ENCODE assay signal across 11 cellular contexts in genomic region chr22:20514658-20515406, GRCh38. TPM values are rescaled to one million over a fixed set of nuclear protein-coding genes. Genes with fewer than 3 reads are reported as not detected.
DNase-seq lines count a peak whose midpoint lies in the region; ATAC-seq and TF ChIP-seq lines count a peak whose summit lies in the region.
"Had no signal": no experiment of that assay in that cellular context is flagged by ENCODE, and none has a peak within 500 bp of the region (broad histone marks: within the 10 kb centered on the region; RNA-seq: fewer than 3 reads in every experiment).

No MANE protein-coding gene starts in this region.

- H3K9me2 ChIP-seq in SK-N-SH = no peaks in the 10 kb centered on the region

- TF ChIP-seq CTCF in SK-N-SH (IDR thresholded peaks at IDR 0.05) = no peak
- no peak for TF ChIP-seq CTCF in fibroblast of the aortic adventitia (IDR thresholded peaks at IDR 0.05; ENCODE audit: insufficient read depth, low read length)
- TF ChIP-seq CTCF in smooth muscle cell (IDR thresholded peaks at IDR 0.05; ENCODE audit: borderline replicate concordance, insufficient read depth, poor library complexity, severe bottlenecking) = no peak

- H3K4me3 Mint-ChIP-seq in activated CD4-positive, alpha-beta memory T cell treated with anti-CD3 and anti-CD28 coated beads for 36 hours = no peak overlapping the region
- H3K4me3 Mint-ChIP-seq in activated CD4-positive, alpha-beta memory T cell treated with anti-CD3 and anti-CD28 coated beads, Interleukin-2, amount 10 ng/mL, durations not matched to agents 7 days and 5 days = no peak overlapping the region

- H3K4me1 ChIP-seq in SK-N-SH (ENCODE audit: control insufficient read depth in 1 of 2, insufficient read depth in 2 of 2, low read depth in 1 of 2, low read length in 1 of 2) = peaks cover 17 to 36% of the 10 kb centered on the region in 2 experiments; a peak in 3 of 4 replicates
- peaks cover 10% of the 10 kb centered on the region for H3K4me1 ChIP-seq in smooth muscle cell (ENCODE audit: low read depth)

- TF ChIP-seq RAD21 in SK-N-SH (IDR thresholded peaks at IDR 0.05; ENCODE audit: low read length) = no peak

- H3K79me2 ChIP-seq in SK-N-SH (ENCODE audit: insufficient read depth) (peaks cover 100% of the 10 kb centered on the region), smooth muscle cell (ENCODE audit: low read depth) (peaks cover 98% of the 10 kb centered on the region)

- H3K27me3 Mint-ChIP-seq in activated CD4-positive, alpha-beta memory T cell treated with anti-CD3 and anti-CD28 coated beads for 36 hours = no peaks in the 10 kb centered on the region
- H3K27me3 Mint-ChIP-seq in activated CD4-positive, alpha-beta memory T cell treated with anti-CD3 and anti-CD28 coated beads, Interleukin-2, amount 10 ng/mL, durations not matched to agents 7 days and 5 days = no peaks in the 10 kb centered on the region

- H4K20me1 ChIP-seq in SK-N-SH (ENCODE audit: insufficient read depth) (peaks cover 97% of the 10 kb centered on the region), smooth muscle cell (ENCODE audit: low read depth) (peaks cover 96% of the 10 kb centered on the region)

- H2AFZ ChIP-seq in SK-N-SH (ENCODE audit: low read depth) = no peak overlapping the region
- H2AFZ ChIP-seq in smooth muscle cell (ENCODE audit: low read depth) = no peak overlapping the region

- intact Hi-C loops in activated CD4-positive, alpha-beta memory T cell treated with anti-CD3 and anti-CD28 coated beads for 36 hours (cut with micrococcal nuclease) = no loop called here
- intact Hi-C loops in sciatic nerve (cut with DNase I) = no loop called here

- H3K27me3 ChIP-seq in SK-N-SH (ENCODE audit: insufficient read depth) (no peaks in the 10 kb centered on the region), smooth muscle cell (ENCODE audit: low read depth) (no peaks in the 10 kb centered on the region)
- H3K27me3 ChIP-seq: BLaER1, tibial artery had no signal

- no peak overlapping the region for H3K9ac ChIP-seq in SK-N-SH
- H3K9ac ChIP-seq in smooth muscle cell (ENCODE audit: low read depth) = peak overlapping the region; percentile 72
- H3K9ac ChIP-seq: BLaER1 had no signal

- no peak overlapping the region for H3K4me3 ChIP-seq in SK-N-SH (ENCODE audit: low read depth in 2 of 2, low read length in 1 of 2)
- no peak overlapping the region for H3K4me3 ChIP-seq in fibroblast of the aortic adventitia (ENCODE audit: low read depth, low read length)
- no peak overlapping the region for H3K4me3 ChIP-seq in smooth muscle cell
- H3K4me3 ChIP-seq: BLaER1, tibial artery had no signal

- no peak for TF ChIP-seq EP300 in SK-N-SH (IDR thresholded peaks at IDR 0.05; ENCODE audit: borderline replicate concordance in 1 of 2, low read depth in 1 of 2, low read length in 1 of 2)

- CTCF ChIA-PET in activated CD4-positive, alpha-beta memory T cell treated with anti-CD3 and anti-CD28 coated beads for 36 hours (lab: Charles Lee) = interaction anchor here (0.8 to 4.1 kb wide), 4 partner anchors 35 to 97 kb away, joined by 3 to 26 read pairs (median 4); no protein-coding TSS in a partner anchor
- CTCF ChIA-PET in activated CD4-positive, alpha-beta memory T cell treated with anti-CD3 and anti-CD28 coated beads, Interleukin-2, amount 10 ng/mL, durations not matched to agents 7 days and 5 days (lab: Charles Lee) = interaction anchor here (1.3 to 2.9 kb wide), 4 partner anchors 43 to 96 kb away, joined by 3 to 9 read pairs (median 5); no protein-coding TSS in a partner anchor
- CTCF ChIA-PET in SK-N-SH (lab: Yijun Ruan, JAX) = interaction anchor here (1.8 kb wide), 1 partner anchor 10 kb away, joined by 6 read pairs; no protein-coding TSS in a partner anchor

- H3K27ac Mint-ChIP-seq in activated CD4-positive, alpha-beta memory T cell treated with anti-CD3 and anti-CD28 coated beads for 36 hours = no peak overlapping the region
- no peak overlapping the region for H3K27ac Mint-ChIP-seq in activated CD4-positive, alpha-beta memory T cell treated with anti-CD3 and anti-CD28 coated beads, Interleukin-2, amount 10 ng/mL, durations not matched to agents 7 days and 5 days

- H3K36me3 ChIP-seq in SK-N-SH (replicated peaks in 1 of 2; ENCODE audit: control insufficient read depth in 1 of 2, insufficient read depth in 2 of 2, low read length in 1 of 2) = peaks cover 13 to 25% of the 10 kb centered on the region in 2 experiments
- H3K36me3 ChIP-seq in smooth muscle cell (ENCODE audit: low read depth) = no peaks in the 10 kb centered on the region

- H3F3A ChIP-seq in SK-N-SH (replicated peaks; ENCODE audit: insufficient read depth) = peaks cover 27% of the 10 kb centered on the region
- peaks cover 23% of the 10 kb centered on the region for H3F3A ChIP-seq in smooth muscle cell (ENCODE audit: low read depth)

- no peak for ATAC-seq in sciatic nerve

- no peaks in the 10 kb centered on the region for H3K9me3 Mint-ChIP-seq in activated CD4-positive, alpha-beta memory T cell treated with anti-CD3 and anti-CD28 coated beads for 36 hours
- H3K9me3 Mint-ChIP-seq in activated CD4-positive, alpha-beta memory T cell treated with anti-CD3 and anti-CD28 coated beads, Interleukin-2, amount 10 ng/mL, durations not matched to agents 7 days and 5 days = no peaks in the 10 kb centered on the region

- POLR2A ChIA-PET in activated CD4-positive, alpha-beta memory T cell treated with anti-CD3 and anti-CD28 coated beads for 36 hours (lab: Charles Lee) = interaction anchor here (0.7 kb wide), 1 partner anchor 35 kb away, joined by 3 read pairs; no protein-coding TSS in a partner anchor
- POLR2A ChIA-PET in activated CD4-positive, alpha-beta memory T cell treated with anti-CD3 and anti-CD28 coated beads, Interleukin-2, amount 10 ng/mL, durations not matched to agents 7 days and 5 days (lab: Charles Lee) = interaction anchor here (1.4 to 16.0 kb wide), 3 partner anchors 11 to 44 kb away, joined by 3 to 396 read pairs (median 6); no protein-coding TSS in a partner anchor
- POLR2A ChIA-PET in SK-N-SH (lab: Yijun Ruan, JAX) = no interaction called here

- H3K4me1 Mint-ChIP-seq in activated CD4-positive, alpha-beta memory T cell treated with anti-CD3 and anti-CD28 coated beads for 36 hours (ENCODE audit: low read depth) = peaks cover 78% of the 10 kb centered on the region
- H3K4me1 Mint-ChIP-seq in activated CD4-positive, alpha-beta memory T cell treated with anti-CD3 and anti-CD28 coated beads, Interleukin-2, amount 10 ng/mL, durations not matched to agents 7 days and 5 days = peaks cover 65% of the 10 kb centered on the region

- H3K9me3 ChIP-seq in SK-N-SH (no peaks in the 10 kb centered on the region), smooth muscle cell (replicated peaks; ENCODE audit: low read depth) (no peaks in the 10 kb centered on the region)
- H3K9me3 ChIP-seq: BLaER1, tibial artery had no signal

- WGBS in SK-N-SH (ENCODE audit: low lambda C conversion rate) = 34% methylated on average over 6 of the region's 6 CpGs
- WGBS in smooth muscle cell (ENCODE audit: low lambda C conversion rate) = 36% methylated on average over 6 of the region's 6 CpGs

- H3K4me2 ChIP-seq in SK-N-SH (peak overlapping the region; percentile 51), smooth muscle cell (peak overlapping the region; percentile 60)
- H3K4me2 ChIP-seq: BLaER1 had no signal

- peaks cover 24% of the 10 kb centered on the region for H3K36me3 Mint-ChIP-seq in activated CD4-positive, alpha-beta memory T cell treated with anti-CD3 and anti-CD28 coated beads for 36 hours
- peaks cover 50% of the 10 kb centered on the region for H3K36me3 Mint-ChIP-seq in activated CD4-positive, alpha-beta memory T cell treated with anti-CD3 and anti-CD28 coated beads, Interleukin-2, amount 10 ng/mL, durations not matched to agents 7 days and 5 days (ENCODE audit: low read depth)

- DNase-seq in activated CD4-positive, alpha-beta memory T cell treated with anti-CD3 and anti-CD28 coated beads for 36 hours = peak; percentile 29
- no peak for DNase-seq in activated CD4-positive, alpha-beta memory T cell treated with anti-CD3 and anti-CD28 coated beads, Interleukin-2, amount 10 ng/mL, durations not matched to agents 7 days and 5 days
- DNase-seq in SK-N-SH = no peak
- peak; percentile 83 for DNase-seq in fibroblast of the aortic adventitia (ENCODE audit: low read depth)
- no peak for DNase-seq in smooth muscle cell (lab: John Stamatoyannopoulos, UW; ENCODE audit: unreplicated experiment)
- DNase-seq in activated effector memory CD4-positive, alpha-beta T cell treated with anti-CD3 and anti-CD28 coated beads, Interleukin-2, amount 50 U/mL, for 16 hours = no peak
- no peak for DNase-seq in NCI-H2196 treated with DMSO at 0.1 percent for 48 hours (lab: John Stamatoyannopoulos, UW; ENCODE audit: unreplicated experiment)
- no peak for DNase-seq in sciatic nerve (ENCODE audit: low spot score)
- DNase-seq: aorta, tibial artery had no signal

- H3K27ac ChIP-seq in SK-N-SH (ENCODE audit: low read depth in 2 of 2, low read length in 1 of 2) (peak overlapping the region in 1 of 2 experiments; percentile 72; a peak in 2 of 4 replicates), smooth muscle cell (ENCODE audit: low read depth) (peak overlapping the region; percentile 96)
- H3K27ac ChIP-seq: BLaER1, tibial artery had no signal

TF ChIP-seq in SK-N-SH, 30 proteins besides CTCF, POLR2A, EP300 and RAD21 (continues in another document):
- TF ChIP-seq ELF1 (IDR thresholded peaks at IDR 0.05) (no peak), SMC3 (IDR thresholded peaks at IDR 0.05; ENCODE audit: low read depth, low read length) (no peak), JUND (IDR thresholded peaks at IDR 0.05) (peak; percentile 40; the same call in 1 of the 2 replicates), MEF2A (IDR thresholded peaks at IDR 0.05; ENCODE audit: borderline replicate concordance, low read depth) (no peak)

RNA-seq across cellular contexts. Expression of gene MED15, which starts 7.4 kb away (rescaled TPM):
- 10 to 100 TPM; 93.3 to 97.4 TPM for total RNA-seq in activated CD4-positive, alpha-beta memory T cell treated with anti-CD3 and anti-CD28 coated beads for 36 hours
- total RNA-seq in activated CD4-positive, alpha-beta memory T cell treated with anti-CD3 and anti-CD28 coated beads, Interleukin-2, amount 10 ng/mL, durations not matched to agents 7 days and 5 days = 100 to 1,000 TPM; 168 TPM
- 36.0 and 45.1 TPM in 2 replicates for polyA plus RNA-seq in SK-N-SH (2012; rRNA removed)
- 20.6 and 30.1 TPM in 2 replicates for polyA plus RNA-seq in SK-N-SH (2012; cell fraction: cytosol; rRNA removed)
- 186 and 205 TPM in 2 replicates for polyA plus RNA-seq in SK-N-SH (2012; cell fraction: nucleus; rRNA removed)
- 24.4 and 44.2 TPM in 2 replicates for total RNA-seq in fibroblast of the aortic adventitia (ENCODE audit: low replicate concordance)
- 25.3 and 29.2 TPM in 2 replicates for total RNA-seq in smooth muscle cell
- 70.5 and 78.5 TPM in 2 replicates for polyA plus RNA-seq in smooth muscle cell
- 130 TPM for total RNA-seq in sciatic nerve

RNA-seq across cellular contexts. Expression of gene KLHL22, which starts 19.2 kb away (rescaled TPM):
- 10 to 100 TPM; 23.3 to 25.5 TPM for total RNA-seq in activated CD4-positive, alpha-beta memory T cell treated with anti-CD3 and anti-CD28 coated beads for 36 hours
- total RNA-seq in activated CD4-positive, alpha-beta memory T cell treated with anti-CD3 and anti-CD28 coated beads, Interleukin-2, amount 10 ng/mL, durations not matched to agents 7 days and 5 days = 10 to 100 TPM; 31.1 to 32.8 TPM
- polyA plus RNA-seq in SK-N-SH (2012; rRNA removed) (26.5 and 29.8 TPM in 2 replicates), smooth muscle cell (18.1 and 27.3 TPM in 2 replicates)
- polyA plus RNA-seq in SK-N-SH (2012; cell fraction: cytosol; rRNA removed) = 9.3 and 17.3 TPM in 2 replicates
- polyA plus RNA-seq in SK-N-SH (2012; cell fraction: nucleus; rRNA removed) = 56.9 and 66.8 TPM in 2 replicates
- total RNA-seq in fibroblast of the aortic adventitia (ENCODE audit: low replicate concordance) (12.3 and 29.6 TPM in 2 replicates), smooth muscle cell (17.1 and 26.1 TPM in 2 replicates), sciatic nerve (28.0 TPM)

Comparison
In these comparisons a context has a peak if more than half of its experiments do, and no peak if none do; other contexts are left out.
1. DNase-seq: peak in activated CD4-positive, alpha-beta memory T cell treated with anti-CD3 and anti-CD28 coated beads for 36 hours (single experiment) and fibroblast of the aortic adventitia (single experiment); none in activated CD4-positive, alpha-beta memory T cell treated with anti-CD3 and anti-CD28 coated beads, Interleukin-2, amount 10 ng/mL, durations not matched to agents 7 days and 5 days (single experiment), SK-N-SH (single experiment), smooth muscle cell (single experiment), activated effector memory CD4-positive, alpha-beta T cell treated with anti-CD3 and anti-CD28 coated beads, Interleukin-2, amount 50 U/mL, for 16 hours (single experiment), NCI-H2196 treated with DMSO at 0.1 percent for 48 hours (single experiment) and sciatic nerve (single experiment).